In genomic region chr12:120394483-120395367, GRCh38 we compare ENCODE assay signal across 11 cellular contexts. TPM values are rescaled to one million over a fixed set of nuclear protein-coding genes. Genes with fewer than 3 reads are reported as not detected.
DNase-seq lines count a peak whose midpoint lies in the region; ATAC-seq and TF ChIP-seq lines count a peak whose summit lies in the region.
"Had no signal": no experiment of that assay in that cellular context is flagged by ENCODE, and none has a peak within 500 bp of the region (broad histone marks: within the 10 kb centered on the region; RNA-seq: fewer than 3 reads in every experiment).

No MANE protein-coding gene starts in this region.

- DNase-seq in NCI-H82 (lab: John Stamatoyannopoulos, UW) (peak; percentile 86), glomerular visceral epithelial cell (ENCODE audit: extremely low spot score) (peak; percentile 4), prostate gland (ENCODE audit: low spot score) (peak; percentile 87), SKM-1 (lab: John Stamatoyannopoulos, UW; ENCODE audit: unreplicated experiment) (no peak)
- no peak for DNase-seq in activated T-cell treated with anti-CD3 and anti-CD28 coated beads, Interleukin-2, amount 50 U/mL, for 24 hours
- DNase-seq: activated CD8-positive, alpha-beta memory T cell treated with anti-CD3 and anti-CD28 coated beads, Interleukin-2, amount 50 U/mL, for 4 hours had no signal

- no peaks in the 10 kb centered on the region for H3K36me3 ChIP-seq in prostate gland
- H3K36me3 ChIP-seq: thoracic aorta had no signal

- ATAC-seq in HG02759 (IDR thresholded peaks at IDR 0.05; ENCODE audit: unreplicated experiment) = no peak

- WGBS in prostate gland = 19% methylated on average over 18 of the region's 18 CpGs

- peak; percentile 46; the same call in 1 of the 2 replicates for TF ChIP-seq EP300 in Ishikawa (IDR thresholded peaks at IDR 0.05; ENCODE audit: borderline replicate concordance)

- no peaks in the 10 kb centered on the region for H3K27me3 ChIP-seq in prostate gland (replicated peaks; ENCODE audit: insufficient read depth)

- H3K27ac ChIP-seq in prostate gland = peak overlapping the region; percentile 79 to 90
- H3K27ac ChIP-seq: coronary artery, thoracic aorta had no signal

- peaks cover 8% of the 10 kb centered on the region for H3K4me1 ChIP-seq in prostate gland (replicated peaks)

- no peak overlapping the region for H3K4me3 Mint-ChIP-seq in activated T-cell treated with anti-CD3 and anti-CD28 coated beads, Interleukin-2, amount 50 U/mL, for 24 hours

- no peaks in the 10 kb centered on the region for H3K9me3 Mint-ChIP-seq in activated T-cell treated with anti-CD3 and anti-CD28 coated beads, Interleukin-2, amount 50 U/mL, for 24 hours

- H3K4me1 Mint-ChIP-seq in activated T-cell treated with anti-CD3 and anti-CD28 coated beads, Interleukin-2, amount 50 U/mL, for 24 hours (ENCODE audit: low read depth) = peaks cover 3% of the 10 kb centered on the region

- TF ChIP-seq CTCF in prostate gland (IDR thresholded peaks at IDR 0.05) = no peak

- H3K4me3 ChIP-seq in prostate gland = no peak overlapping the region
- H3K4me3 ChIP-seq: coronary artery, thoracic aorta had no signal

- no peaks in the 10 kb centered on the region for H3K36me3 Mint-ChIP-seq in activated T-cell treated with anti-CD3 and anti-CD28 coated beads, Interleukin-2, amount 50 U/mL, for 24 hours (ENCODE audit: low read depth)

- H3K27ac Mint-ChIP-seq in activated T-cell treated with anti-CD3 and anti-CD28 coated beads, Interleukin-2, amount 50 U/mL, for 24 hours = no peak overlapping the region

- TF ChIP-seq RAD21 in Ishikawa (IDR thresholded peaks at IDR 0.05; ENCODE audit: low read depth) = no peak

- H3K9me3 ChIP-seq in prostate gland = no peaks in the 10 kb centered on the region
- H3K9me3 ChIP-seq: thoracic aorta had no signal

- TF ChIP-seq POLR2A in prostate gland (IDR thresholded peaks at IDR 0.05) = peak; percentile 53

- peaks cover 34% of the 10 kb centered on the region for H3K27me3 Mint-ChIP-seq in activated T-cell treated with anti-CD3 and anti-CD28 coated beads, Interleukin-2, amount 50 U/mL, for 24 hours

- intact Hi-C loops in prostate gland (cut with DNase I) = no loop called here

TF ChIP-seq in Ishikawa, 13 proteins besides CTCF, POLR2A, EP300 and RAD21:
- TF ChIP-seq MAX (IDR thresholded peaks at IDR 0.05) = peak; percentile 48; the same call in 1 of the 2 replicates
- no peak for TF ChIP-seq REST (IDR thresholded peaks at IDR 0.05; ENCODE audit: low read depth)
- TF ChIP-seq FOXM1 (IDR thresholded peaks at IDR 0.05; ENCODE audit: borderline replicate concordance, low read depth) = no peak
- TF ChIP-seq YY1 (IDR thresholded peaks at IDR 0.05; ENCODE audit: low read depth) = no peak
- TF ChIP-seq CEBPB (IDR thresholded peaks at IDR 0.05) = no peak
- TF ChIP-seq TAF1 (IDR thresholded peaks at IDR 0.05; ENCODE audit: low read depth) = peak; percentile 64
- peak; percentile 27; the same call in 1 of the 2 replicates for TF ChIP-seq NFIC (IDR thresholded peaks at IDR 0.05)

RNA-seq across cellular contexts. Expression of gene MSI1, which starts 25.8 kb away (rescaled TPM):
- total RNA-seq in prostate gland = 1 to 10 TPM; 1.7 to 8.2 TPM
- total RNA-seq: RPMI7951 had no signal

RNA-seq across cellular contexts. Expression of gene COX6A1, which starts 43.2 kb away (rescaled TPM):
- 100 to 1,000 TPM; 616 to 965 TPM for total RNA-seq in prostate gland

RNA-seq across cellular contexts. Expression of gene TRIAP1, which starts 51.5 kb away (rescaled TPM):
- 10 to 100 TPM; 15.7 to 21.9 TPM for total RNA-seq in prostate gland

RNA-seq across cellular contexts. Expression of gene GATC, which starts 51.5 kb away (rescaled TPM):
- total RNA-seq in prostate gland = 10 to 100 TPM; 19.3 to 30.1 TPM

Comparison
In these comparisons a context has a peak if more than half of its experiments do, and no peak if none do; other contexts are left out.
1. DNase-seq: peak in NCI-H82 (single experiment), glomerular visceral epithelial cell (single experiment) and prostate gland (single experiment); none in activated T-cell treated with anti-CD3 and anti-CD28 coated beads, Interleukin-2, amount 50 U/mL, for 24 hours (single experiment) and SKM-1 (single experiment).